In genomic region chr12:95590775-95591174, GRCh38 we compare ENCODE assay signal across 31 cellular contexts.
"Had no signal": no experiment of that assay in that cellular context is flagged by ENCODE, and none has a peak within 500 bp of the region (broad histone marks: within the 10 kb centered on the region; RNA-seq: fewer than 3 reads in every experiment).

No MANE protein-coding gene starts in this region.

- H3K4me1 ChIP-seq: breast epithelium, left lung, lower lobe of right lung, neural progenitor cell, tibial nerve had no signal

- H3K36me3 ChIP-seq: breast epithelium, esophagus squamous epithelium, left lung, lower lobe of right lung, neural progenitor cell, suprapubic skin, tibial nerve, WERI-Rb-1 had no signal

- DNase-seq: activated CD4-positive, alpha-beta memory T cell treated with anti-CD3 and anti-CD28 coated beads, Interleukin-2, amount 10 ng/mL, durations not matched to agents 7 days and 5 days; activated CD4-positive, alpha-beta T cell treated with anti-CD3 and anti-CD28 coated beads, Interleukin-2, amount 10 ng/mL, durations not matched to agents 24 days and 14 days; activated CD8-positive, alpha-beta memory T cell treated with anti-CD3 and anti-CD28 coated beads, Interleukin-2, amount 50 U/mL, for 48 hours; activated gamma-delta T cell treated with Interleukin-2 at 50 U/mL for 16 hours; activated naive CD4-positive, alpha-beta T cell treated with anti-CD3 and anti-CD28 coated beads, Interleukin-2, amount 50 U/mL, for 16 hours; activated T-cell treated with anti-CD3 and anti-CD28 coated beads, Interleukin-2, amount 50 U/mL, for 4 hours; amniotic stem cell; dermis blood vessel endothelial cell; effector CD4-positive, alpha-beta T cell; esophagus squamous epithelium; foreskin melanocyte; left lung; lower lobe of right lung; mesendoderm; natural killer cell; posterior cingulate gyrus; right cardiac atrium; stimulated activated CD4-positive, alpha-beta T cell treated with anti-CD3 and anti-CD28 coated beads, Interleukin-15, amount 100 ng/mL, for 24 hours; stimulated activated naive CD4-positive, alpha-beta T cell; T1000; WERI-Rb-1 had no signal

- FAIRE-seq: colon, endometrium, islet of Langerhans had no signal

- H3K27ac ChIP-seq: breast epithelium, epithelial cell of prostate, esophagus squamous epithelium, left lung, lower lobe of right lung, neural progenitor cell, suprapubic skin, tibial nerve, WERI-Rb-1 had no signal

- ATAC-seq: activated CD4-positive, CD25-positive, alpha-beta regulatory T cell treated with anti-CD3 and anti-CD28 coated beads, Interleukin-2, amount 50 U/mL, for 24 hours; activated T-cell treated with anti-CD3 and anti-CD28 coated beads, Interleukin-2, amount 50 U/mL, for 4 hours; activated T-helper 17 cell treated with anti-CD3 and anti-CD28 coated beads, Interleukin-2, amount 50 U/mL, for 72 hours; left lung; lower lobe of right lung; natural killer cell; right cardiac atrium had no signal

- H3K4me3 ChIP-seq: breast epithelium, esophagus squamous epithelium, left lung, lower lobe of right lung, neural progenitor cell, suprapubic skin, tibial nerve had no signal

- H3K27me3 ChIP-seq: breast epithelium, esophagus squamous epithelium, left lung, neural progenitor cell, suprapubic skin, tibial nerve had no signal

- H3K9me3 ChIP-seq: breast epithelium, esophagus squamous epithelium, left lung, lower lobe of right lung, suprapubic skin, tibial nerve had no signal
